Comparison of ENCODE assay signal across 22 cellular contexts in the genomic region with DNA sequence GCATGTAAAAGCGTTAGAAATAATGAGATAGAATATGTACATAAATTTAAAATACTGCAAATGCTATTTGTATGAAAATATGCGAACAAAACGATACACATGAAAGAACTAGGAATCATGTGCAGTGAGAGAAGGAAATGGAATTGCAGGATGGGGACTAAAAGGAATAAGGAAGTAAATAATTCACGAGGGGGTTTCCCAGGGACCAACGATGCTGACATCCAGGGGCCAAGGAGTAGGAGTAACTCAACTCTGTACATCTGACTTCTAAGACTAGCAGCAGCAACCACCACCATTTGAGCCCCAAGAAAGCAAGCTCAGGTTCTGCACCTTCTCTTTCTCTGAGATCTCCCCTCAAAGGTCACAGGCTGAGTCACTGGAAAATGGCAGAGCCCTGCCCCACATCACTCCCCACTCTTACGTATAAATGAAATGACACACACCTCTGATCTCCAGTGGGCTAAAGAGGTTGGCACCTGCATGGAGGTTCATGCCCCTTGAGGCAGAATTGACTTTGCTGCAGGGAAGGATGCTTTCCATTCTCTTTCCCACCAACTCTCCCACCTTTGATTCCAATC.
DNase-seq lines count a peak whose midpoint lies in the region; ATAC-seq and TF ChIP-seq lines count a peak whose summit lies in the region.
"Had no signal": no experiment of that assay in that cellular context is flagged by ENCODE, and none has a peak within 500 bp of the region (broad histone marks: within the 10 kb centered on the region; RNA-seq: fewer than 3 reads in every experiment).

No MANE protein-coding gene starts in this region.

- H3K27ac ChIP-seq in heart right ventricle (no peak overlapping the region), MM.1S (ENCODE audit: low read length) (no peak overlapping the region)
- H3K27ac ChIP-seq: ascending aorta, gastrocnemius medialis, GM23248, pancreas had no signal

- no peaks in the 10 kb centered on the region for H3K79me2 ChIP-seq in MM.1S (ENCODE audit: low read length)

- no peak overlapping the region for H3K4me3 Mint-ChIP-seq in activated T-helper 1 cell treated with anti-CD3 and anti-CD28 coated beads, Interleukin-12 subunit alpha, Interleukin-12 subunit beta, Interleukin-2, Interleukin-4 antibody, amounts not matched to agents 30 ng/mL and 10 ng/mL and 1 ng/mL, durations not matched to agents 14 hours and 24 hours and 36 hours
- H3K4me3 Mint-ChIP-seq in stimulated activated naive B cell treated with anti-CD40 and anti-IgM and Interleukin-4, amounts not matched to agents 10 μg/mL and 1 μg/mL and 100 μg/mL, for 72 hours, result no peak overlapping the region
- no peak overlapping the region for H3K4me3 Mint-ChIP-seq in natural killer cell
- H3K4me3 Mint-ChIP-seq: CD8-positive, alpha-beta memory T cell; memory B cell; natural killer cell treated with Interleukin-12 subunit alpha and Interleukin-12 subunit beta and Interleukin-15 and Interleukin-18, amount 100 ng/mL, for 72 hours had no signal

- no peaks in the 10 kb centered on the region for H4K20me1 ChIP-seq in MM.1S (ENCODE audit: insufficient read depth, low read length)

- ATAC-seq in heart right ventricle (no peak), natural killer cell (no peak)
- peak; percentile 23 to 31 for ATAC-seq in stimulated activated naive B cell treated with anti-CD40 and anti-IgM and Interleukin-4, amounts not matched to agents 10 μg/mL and 1 μg/mL and 100 μg/mL, for 72 hours (replicated peaks)
- ATAC-seq: gastrocnemius medialis; natural killer cell treated with Interleukin-12 subunit alpha and Interleukin-12 subunit beta and Interleukin-15 and Interleukin-18, amount 100 ng/mL, for 72 hours; pancreas; sciatic nerve had no signal

- WGBS in heart right ventricle, 2 donors, result 69 to 76% methylated on average over 6 of the region's 6 CpGs

- H3K9me2 ChIP-seq in MM.1S (replicated peaks; ENCODE audit: insufficient read depth, low read length), result no peaks in the 10 kb centered on the region

- DNase-seq in cardiac septum (ENCODE audit: low spot score) (peak; percentile 31), heart right ventricle (no peak), glomerular visceral epithelial cell (ENCODE audit: extremely low spot score) (peak; percentile 78), MM.1S (no peak), natural killer cell (no peak)
- DNase-seq in activated T-helper 1 cell treated with anti-CD3 and anti-CD28 coated beads, Interleukin-12 subunit alpha, Interleukin-12 subunit beta, Interleukin-2, Interleukin-4 antibody, amounts not matched to agents 30 ng/mL and 10 ng/mL and 1 ng/mL, durations not matched to agents 14 hours and 24 hours and 36 hours (ENCODE audit: low spot score), result no peak
- no peak for DNase-seq in stimulated activated naive B cell treated with anti-CD40 and anti-IgM and Interleukin-4, amounts not matched to agents 10 μg/mL and 1 μg/mL and 100 μg/mL, for 72 hours
- no peak for DNase-seq in NK-92 treated with Interleukin-12 subunit alpha and Interleukin-12 subunit beta, amount 100 ng/mL, for 24 hours (lab: John Stamatoyannopoulos, UW)
- DNase-seq: AML-193; CD8-positive, alpha-beta memory T cell; DMS79 treated with DMSO at 0.1 percent for 48 hours; effector CD4-positive, alpha-beta T cell; gastrocnemius medialis; GM23248; kidney glomerular epithelial cell; MG63; NCI-H146; pancreas had no signal

- no peak overlapping the region for H2AFZ ChIP-seq in MM.1S (ENCODE audit: low read length)
- H2AFZ ChIP-seq: GM23248 had no signal

- H3K27me3 Mint-ChIP-seq in activated T-helper 1 cell treated with anti-CD3 and anti-CD28 coated beads, Interleukin-12 subunit alpha, Interleukin-12 subunit beta, Interleukin-2, Interleukin-4 antibody, amounts not matched to agents 30 ng/mL and 10 ng/mL and 1 ng/mL, durations not matched to agents 14 hours and 24 hours and 36 hours (ENCODE audit: insufficient read depth), result peaks cover 2% of the 10 kb centered on the region
- H3K27me3 Mint-ChIP-seq in stimulated activated naive B cell treated with anti-CD40 and anti-IgM and Interleukin-4, amounts not matched to agents 10 μg/mL and 1 μg/mL and 100 μg/mL, for 72 hours, result peaks cover 13 to 24% of the 10 kb centered on the region in 2 donors
- H3K27me3 Mint-ChIP-seq in natural killer cell (ENCODE audit: low read depth in 2 of 2), result peaks cover 0 to 7% of the 10 kb centered on the region in 2 donors

- intact Hi-C loops in cardiac septum (cut with DNase I), result no loop called here
- intact Hi-C loops in heart right ventricle (cut with DNase I), result loop anchor here in 1 of 10 donors (5.0 kb wide), 1 partner anchor 101 kb away; a partner anchor contains a TSS
- intact Hi-C loops in activated T-helper 1 cell treated with anti-CD3 and anti-CD28 coated beads, Interleukin-12 subunit alpha, Interleukin-12 subunit beta, Interleukin-2, Interleukin-4 antibody, amounts not matched to agents 30 ng/mL and 10 ng/mL and 1 ng/mL, durations not matched to agents 14 hours and 24 hours and 36 hours (cut with micrococcal nuclease), result no loop called here
- intact Hi-C loops in natural killer cell (cut with micrococcal nuclease), result no loop called here

- no peak overlapping the region for H3K9ac ChIP-seq in MM.1S (ENCODE audit: low read length)
- H3K9ac ChIP-seq: GM23248 had no signal

- H3K36me3 Mint-ChIP-seq in activated T-helper 1 cell treated with anti-CD3 and anti-CD28 coated beads, Interleukin-12 subunit alpha, Interleukin-12 subunit beta, Interleukin-2, Interleukin-4 antibody, amounts not matched to agents 30 ng/mL and 10 ng/mL and 1 ng/mL, durations not matched to agents 14 hours and 24 hours and 36 hours (ENCODE audit: low read depth), result no peaks in the 10 kb centered on the region
- no peaks in the 10 kb centered on the region for H3K36me3 Mint-ChIP-seq in stimulated activated naive B cell treated with anti-CD40 and anti-IgM and Interleukin-4, amounts not matched to agents 10 μg/mL and 1 μg/mL and 100 μg/mL, for 72 hours
- H3K36me3 Mint-ChIP-seq in natural killer cell, result no peaks in the 10 kb centered on the region
- H3K36me3 Mint-ChIP-seq: CD8-positive, alpha-beta memory T cell; memory B cell; natural killer cell treated with Interleukin-12 subunit alpha and Interleukin-12 subunit beta and Interleukin-15 and Interleukin-18, amount 100 ng/mL, for 72 hours had no signal

- no peak overlapping the region for H3K4me3 ChIP-seq in heart right ventricle
- H3K4me3 ChIP-seq in MM.1S (ENCODE audit: low read length), result no peak overlapping the region
- H3K4me3 ChIP-seq: ascending aorta, gastrocnemius medialis, GM23248, MG63, pancreas had no signal

- H3K36me3 ChIP-seq in heart right ventricle (no peaks in the 10 kb centered on the region), MM.1S (replicated peaks; ENCODE audit: insufficient read depth, low read length) (no peaks in the 10 kb centered on the region)
- H3K36me3 ChIP-seq: ascending aorta, gastrocnemius medialis, MG63, pancreas had no signal

- H3K27me3 ChIP-seq in heart right ventricle (no peaks in the 10 kb centered on the region), MM.1S (replicated peaks; ENCODE audit: insufficient read depth, low read length) (no peaks in the 10 kb centered on the region)
- H3K27me3 ChIP-seq: ascending aorta, gastrocnemius medialis, MG63, pancreas had no signal

- no peaks in the 10 kb centered on the region for H3K9me3 Mint-ChIP-seq in activated T-helper 1 cell treated with anti-CD3 and anti-CD28 coated beads, Interleukin-12 subunit alpha, Interleukin-12 subunit beta, Interleukin-2, Interleukin-4 antibody, amounts not matched to agents 30 ng/mL and 10 ng/mL and 1 ng/mL, durations not matched to agents 14 hours and 24 hours and 36 hours
- H3K9me3 Mint-ChIP-seq in stimulated activated naive B cell treated with anti-CD40 and anti-IgM and Interleukin-4, amounts not matched to agents 10 μg/mL and 1 μg/mL and 100 μg/mL, for 72 hours, result no peaks in the 10 kb centered on the region
- H3K9me3 Mint-ChIP-seq in natural killer cell, result no peaks in the 10 kb centered on the region
- H3K9me3 Mint-ChIP-seq: memory B cell; natural killer cell treated with Interleukin-12 subunit alpha and Interleukin-12 subunit beta and Interleukin-15 and Interleukin-18, amount 100 ng/mL, for 72 hours had no signal

- peak overlapping the region; percentile 68 for H3K27ac Mint-ChIP-seq in activated T-helper 1 cell treated with anti-CD3 and anti-CD28 coated beads, Interleukin-12 subunit alpha, Interleukin-12 subunit beta, Interleukin-2, Interleukin-4 antibody, amounts not matched to agents 30 ng/mL and 10 ng/mL and 1 ng/mL, durations not matched to agents 14 hours and 24 hours and 36 hours
- H3K27ac Mint-ChIP-seq in stimulated activated naive B cell treated with anti-CD40 and anti-IgM and Interleukin-4, amounts not matched to agents 10 μg/mL and 1 μg/mL and 100 μg/mL, for 72 hours, result no peak overlapping the region
- no peak overlapping the region for H3K27ac Mint-ChIP-seq in natural killer cell
- H3K27ac Mint-ChIP-seq: CD8-positive, alpha-beta memory T cell; memory B cell; natural killer cell treated with Interleukin-12 subunit alpha and Interleukin-12 subunit beta and Interleukin-15 and Interleukin-18, amount 100 ng/mL, for 72 hours had no signal

- H3F3A ChIP-seq in MM.1S (ENCODE audit: insufficient read depth, low read length), result no peaks in the 10 kb centered on the region

- H3K4me1 Mint-ChIP-seq in activated T-helper 1 cell treated with anti-CD3 and anti-CD28 coated beads, Interleukin-12 subunit alpha, Interleukin-12 subunit beta, Interleukin-2, Interleukin-4 antibody, amounts not matched to agents 30 ng/mL and 10 ng/mL and 1 ng/mL, durations not matched to agents 14 hours and 24 hours and 36 hours (ENCODE audit: low read depth), result peaks cover 26% of the 10 kb centered on the region
- peaks cover 0 to 11% of the 10 kb centered on the region in 2 donors for H3K4me1 Mint-ChIP-seq in stimulated activated naive B cell treated with anti-CD40 and anti-IgM and Interleukin-4, amounts not matched to agents 10 μg/mL and 1 μg/mL and 100 μg/mL, for 72 hours
- H3K4me1 Mint-ChIP-seq in natural killer cell, result no peaks in the 10 kb centered on the region

- H3K4me2 ChIP-seq in MM.1S (ENCODE audit: low read depth, low read length), result no peak overlapping the region

- TF ChIP-seq CTCF in heart right ventricle (IDR thresholded peaks at IDR 0.05), result no peak
- no peak for TF ChIP-seq CTCF in MM.1S (IDR thresholded peaks at IDR 0.05; ENCODE audit: low read length)
- TF ChIP-seq CTCF in natural killer cell (IDR thresholded peaks at IDR 0.05), result no peak

- H3K4me1 ChIP-seq in heart right ventricle, result peaks cover 0 to 24% (median 8%) of the 10 kb centered on the region in 9 donors
- H3K4me1 ChIP-seq in MM.1S (ENCODE audit: low read length), result no peaks in the 10 kb centered on the region
- H3K4me1 ChIP-seq: gastrocnemius medialis, pancreas had no signal

- H3K9me3 ChIP-seq in heart right ventricle, result no peaks in the 10 kb centered on the region
- H3K9me3 ChIP-seq in MM.1S (replicated peaks; ENCODE audit: insufficient read depth, low read length), result no peaks in the 10 kb centered on the region
- H3K9me3 ChIP-seq: ascending aorta, gastrocnemius medialis, MG63, pancreas had no signal

Comparison
In these comparisons a context has a peak if more than half of its experiments do, and no peak if none do; other contexts are left out.
1. DNase-seq: peak in cardiac septum (single experiment) and glomerular visceral epithelial cell (single experiment); none in heart right ventricle (0 of 2), activated T-helper 1 cell treated with anti-CD3 and anti-CD28 coated beads, Interleukin-12 subunit alpha, Interleukin-12 subunit beta, Interleukin-2, Interleukin-4 antibody, amounts not matched to agents 30 ng/mL and 10 ng/mL and 1 ng/mL, durations not matched to agents 14 hours and 24 hours and 36 hours (single experiment), stimulated activated naive B cell treated with anti-CD40 and anti-IgM and Interleukin-4, amounts not matched to agents 10 μg/mL and 1 μg/mL and 100 μg/mL, for 72 hours (single experiment), NK-92 treated with Interleukin-12 subunit alpha and Interleukin-12 subunit beta, amount 100 ng/mL, for 24 hours (single experiment), MM.1S (single experiment) and natural killer cell (single experiment).
2. ATAC-seq: peak in stimulated activated naive B cell treated with anti-CD40 and anti-IgM and Interleukin-4, amounts not matched to agents 10 μg/mL and 1 μg/mL and 100 μg/mL, for 72 hours (2 of 2); none in heart right ventricle (0 of 8) and natural killer cell (0 of 3).